1 cellular context compared by ENCODE assay signal in the genomic region with DNA sequence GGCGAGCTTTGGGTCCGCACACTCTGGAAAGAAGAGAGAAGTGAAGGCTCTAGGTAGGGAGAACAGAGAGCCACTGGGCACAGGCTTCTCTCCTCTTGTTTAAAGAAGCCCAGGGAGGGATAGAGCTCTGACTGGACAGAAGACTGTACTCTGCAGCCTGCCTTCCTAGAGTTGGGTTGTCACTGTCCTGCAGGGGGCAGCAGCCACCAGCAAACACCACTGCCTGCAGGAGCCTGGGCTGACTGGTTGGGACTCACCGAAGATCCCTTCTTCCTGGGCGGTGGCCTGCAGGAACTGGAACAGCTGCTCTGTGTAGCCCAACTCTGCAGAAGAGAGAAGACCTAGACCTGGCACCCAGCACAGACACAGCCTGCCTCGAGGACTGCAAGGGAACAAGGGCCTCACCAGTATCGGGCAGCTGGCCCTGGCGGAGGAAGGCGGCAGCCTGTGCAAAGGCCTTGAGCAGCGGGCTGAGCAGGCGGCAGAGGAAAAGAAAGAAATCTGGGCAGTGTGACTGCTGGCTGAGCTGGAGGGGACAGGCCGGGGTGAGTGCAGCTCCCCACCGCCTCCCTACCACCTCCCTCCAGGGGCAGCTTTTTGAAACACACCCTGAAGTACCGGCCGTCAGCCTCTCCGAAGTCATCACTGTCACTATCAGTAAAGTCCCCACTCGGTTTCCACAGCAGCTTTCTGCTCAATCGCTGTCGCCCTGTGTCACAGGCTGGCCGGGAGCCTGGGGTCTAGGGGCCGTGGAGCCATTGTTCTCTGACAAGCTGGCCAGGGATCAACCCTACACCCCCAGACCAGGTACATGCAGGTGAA.
TF ChIP-seq lines count a peak whose summit lies in the region.

No MANE protein-coding gene starts in this region.

TF ChIP-seq in HepG2, 621 proteins besides CTCF, POLR2A, EP300 and RAD21:
- TF ChIP-seq ZNF580 (CRISPR knock-in tag; IDR thresholded peaks at IDR 0.05; ENCODE audit: borderline replicate concordance, low read depth) (peak; percentile 36; the same call in 1 of the 2 replicates), MXD3 (CRISPR knock-in tag; IDR thresholded peaks at IDR 0.05) (0 out of 2 replicates have a peak, but pooled peaks have one; percentile 19), ZNF768 (CRISPR knock-in tag; IDR thresholded peaks at IDR 0.05) (peak; percentile 14; the same call in 1 of the 2 replicates), BORCS8-MEF2B (CRISPR knock-in tag; IDR thresholded peaks at IDR 0.05) (peak; percentile 45; the same call in 1 of the 2 replicates), BHLHE40 (IDR thresholded peaks at IDR 0.05; ENCODE audit: low read length) (0 out of 2 replicates have a peak, but pooled peaks have one; percentile 32), GABPB1 (CRISPR knock-in tag; IDR thresholded peaks at IDR 0.05) (0 out of 2 replicates have a peak, but pooled peaks have one; percentile 33), KLF16 (CRISPR knock-in tag; IDR thresholded peaks at IDR 0.05) (peak in 1 of 2 experiments; percentile 39; a peak in 1 of 4 replicates), FOSL2 (CRISPR knock-in tag; IDR thresholded peaks at IDR 0.05) (0 out of 2 replicates have a peak, but pooled peaks have one; percentile 11), ERF (CRISPR knock-in tag; IDR thresholded peaks at IDR 0.05) (peak; percentile 53; the same call in 1 of the 2 replicates), ELF3 (CRISPR knock-in tag; IDR thresholded peaks at IDR 0.05) (peak; percentile 35; the same call in 1 of the 2 replicates), REPIN1 (CRISPR knock-in tag; IDR thresholded peaks at IDR 0.05; ENCODE audit: borderline replicate concordance, low read depth) (peak; percentile 29; the same call in 1 of the 2 replicates), ZNF574 (CRISPR knock-in tag; IDR thresholded peaks at IDR 0.05) (peak; percentile 28; the same call in 1 of the 2 replicates), KDM2A (CRISPR knock-in tag; IDR thresholded peaks at IDR 0.05; ENCODE audit: borderline replicate concordance, low read depth) (0 out of 2 replicates have a peak, but pooled peaks have one; percentile 42), ZNF777 (CRISPR knock-in tag; IDR thresholded peaks at IDR 0.05) (peak; percentile 21; the same call in 1 of the 2 replicates), STAG1 (CRISPR knock-in tag; IDR thresholded peaks at IDR 0.05) (peak; percentile 96), MXD4 (CRISPR knock-in tag; IDR thresholded peaks at IDR 0.05) (0 out of 2 replicates have a peak, but pooled peaks have one; percentile 32), SMC3 (IDR thresholded peaks at IDR 0.05; ENCODE audit: low read length) (peak; percentile 68), GATAD1 (CRISPR knock-in tag; IDR thresholded peaks at IDR 0.05) (0 out of 2 replicates have a peak, but pooled peaks have one; percentile 24), HMGXB4 (CRISPR knock-in tag; IDR thresholded peaks at IDR 0.05; ENCODE audit: borderline replicate concordance in 1 of 2, low read depth in 1 of 2) (peak in 1 of 2 experiments; percentile 71; a peak in 2 of 4 replicates), THAP11 (CRISPR knock-in tag; IDR thresholded peaks at IDR 0.05) (peak; percentile 44), ELF1 (CRISPR knock-in tag; IDR thresholded peaks at IDR 0.05) (peak; percentile 15; the same call in 1 of the 2 replicates)
- TF ChIP-seq, protein P1, sequence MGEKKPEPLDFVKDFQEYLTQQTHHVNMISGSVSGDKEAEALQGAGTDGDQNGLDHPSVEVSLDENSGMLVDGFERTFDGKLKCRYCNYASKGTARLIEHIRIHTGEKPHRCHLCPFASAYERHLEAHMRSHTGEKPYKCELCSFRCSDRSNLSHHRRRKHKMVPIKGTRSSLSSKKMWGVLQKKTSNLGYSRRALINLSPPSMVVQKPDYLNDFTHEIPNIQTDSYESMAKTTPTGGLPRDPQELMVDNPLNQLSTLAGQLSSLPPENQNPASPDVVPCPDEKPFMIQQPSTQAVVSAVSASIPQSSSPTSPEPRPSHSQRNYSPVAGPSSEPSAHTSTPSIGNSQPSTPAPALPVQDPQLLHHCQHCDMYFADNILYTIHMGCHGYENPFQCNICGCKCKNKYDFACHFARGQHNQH (CRISPR knock-in tag; IDR thresholded peaks at IDR 0.05): peak; percentile 60; the same call in 1 of the 2 replicates
- TF ChIP-seq, protein P2, sequence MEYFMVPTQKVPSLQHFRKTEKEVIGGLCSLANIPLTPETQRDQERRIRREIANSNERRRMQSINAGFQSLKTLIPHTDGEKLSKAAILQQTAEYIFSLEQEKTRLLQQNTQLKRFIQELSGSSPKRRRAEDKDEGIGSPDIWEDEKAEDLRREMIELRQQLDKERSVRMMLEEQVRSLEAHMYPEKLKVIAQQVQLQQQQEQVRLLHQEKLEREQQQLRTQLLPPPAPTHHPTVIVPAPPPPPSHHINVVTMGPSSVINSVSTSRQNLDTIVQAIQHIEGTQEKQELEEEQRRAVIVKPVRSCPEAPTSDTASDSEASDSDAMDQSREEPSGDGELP (IDR thresholded peaks at IDR 0.05; ENCODE audit: borderline replicate concordance, low read depth): peak; percentile 15; the same call in 1 of the 2 replicates
